ENCODE assay signal across 2 cellular contexts in genomic region chrX:134931550-134931949, GRCh38.
TF ChIP-seq lines count a peak whose summit lies in the region.

No MANE protein-coding gene starts in this region.

TF ChIP-seq in SK-N-SH, 30 proteins besides CTCF, POLR2A, EP300 and RAD21 (continued from another document):
- peak; percentile 83 for TF ChIP-seq REST (IDR thresholded peaks at IDR 0.05; ENCODE audit: low read depth, low read length)
- TF ChIP-seq USF1 (IDR thresholded peaks at IDR 0.05; ENCODE audit: borderline replicate concordance, low read depth), result no peak
- no peak for TF ChIP-seq SMC3 (IDR thresholded peaks at IDR 0.05; ENCODE audit: low read depth, low read length)

TF ChIP-seq in SK-N-SH treated with all-trans-retinoic acid at 6 μM for 48 hours, 23 proteins besides CTCF, POLR2A, EP300 and RAD21 (continued from another document):
- TF ChIP-seq TSHZ2 (CRISPR knock-in tag; IDR thresholded peaks at IDR 0.05), result no peak
- no peak for TF ChIP-seq CREB5 (CRISPR knock-in tag; IDR thresholded peaks at IDR 0.05; ENCODE audit: low read depth)
- TF ChIP-seq OSR1 (CRISPR knock-in tag; IDR thresholded peaks at IDR 0.05), result no peak
TF ChIP-seq in SK-N-SH treated with all-trans-retinoic acid at 6 μM for 48 hours: peak in this region for 0.
